Comparison of ENCODE assay signal across 1 cellular context in genomic region chr6:136526196-136526930, GRCh38.
TF ChIP-seq lines count a peak whose summit lies in the region.

No MANE protein-coding gene starts in this region.

TF ChIP-seq in K562, 482 proteins besides CTCF, POLR2A, EP300 and RAD21 (continued from another document and continues in another):
- TF ChIP-seq XRCC3 (IDR thresholded peaks at IDR 0.05), result no peak
- TF ChIP-seq ZNF408 (CRISPR knock-in tag; IDR thresholded peaks at IDR 0.05; ENCODE audit: low read depth), result no peak
- 0 out of 2 replicates have a peak, but pooled peaks have one; percentile 49 for TF ChIP-seq ATF4 (CRISPR knock-in tag; IDR thresholded peaks at IDR 0.05)
- TF ChIP-seq CHCHD3 (CRISPR knock-in tag; IDR thresholded peaks at IDR 0.05), result no peak
- peak; percentile 40; the same call in 1 of the 2 replicates for TF ChIP-seq ZNF324 (CRISPR knock-in tag; IDR thresholded peaks at IDR 0.05)
- TF ChIP-seq ZBTB40 (IDR thresholded peaks at IDR 0.05), result no peak
- no peak for TF ChIP-seq ZBTB40 (CRISPR knock-in tag; IDR thresholded peaks at IDR 0.05)
- TF ChIP-seq PKNOX1 (IDR thresholded peaks at IDR 0.05), result no peak
- TF ChIP-seq UBTF (IDR thresholded peaks at IDR 0.05; ENCODE audit: borderline replicate concordance in 1 of 2, low read depth in 2 of 2, low read length in 2 of 2), result peak in 1 of 2 experiments; percentile 36; a peak in 1 of 4 replicates
- TF ChIP-seq EHMT2 (IDR thresholded peaks at IDR 0.05), result no peak
- TF ChIP-seq ZFP36 (IDR thresholded peaks at IDR 0.05; ENCODE audit: low read depth, low read length, partially characterized antibody), result no peak
- TF ChIP-seq RNF2 (IDR thresholded peaks at IDR 0.05), result no peak
- no peak for TF ChIP-seq TRIM28 (IDR thresholded peaks at IDR 0.05)
- no peak for TF ChIP-seq PHF21A (IDR thresholded peaks at IDR 0.05; ENCODE audit: borderline replicate concordance, low read depth)
- no peak for TF ChIP-seq U2AF1 (optimal IDR thresholded peaks at IDR 0.05; ENCODE audit: low read depth, low read length)
- 0 out of 2 replicates have a peak, but pooled peaks have one; percentile 11 for TF ChIP-seq SMAD3 (CRISPR knock-in tag; conservative IDR thresholded peaks at IDR 0.05)
- TF ChIP-seq ATF1 (CRISPR knock-in tag; IDR thresholded peaks at IDR 0.05), result no peak
- TF ChIP-seq ATF1 (tag; IDR thresholded peaks at IDR 0.05), result no peak
- TF ChIP-seq TOE1 (IDR thresholded peaks at IDR 0.05; ENCODE audit: borderline replicate concordance), result no peak
- TF ChIP-seq TOE1 (CRISPR knock-in tag; IDR thresholded peaks at IDR 0.05; ENCODE audit: borderline replicate concordance, low read depth), result no peak
- TF ChIP-seq CCAR2 (IDR thresholded peaks at IDR 0.05; ENCODE audit: low read depth, low read length), result no peak
- no peak for TF ChIP-seq SP2 (IDR thresholded peaks at IDR 0.05; ENCODE audit: extremely low read depth, low read depth, low read length, poor library complexity, severe bottlenecking)
- no peak for TF ChIP-seq NR4A1 (CRISPR knock-in tag; IDR thresholded peaks at IDR 0.05)
- no peak for TF ChIP-seq NR4A1 (tag; IDR thresholded peaks at IDR 0.05)
- TF ChIP-seq TFAP4 (CRISPR knock-in tag; IDR thresholded peaks at IDR 0.05; ENCODE audit: borderline replicate concordance), result peak; percentile 79
- TF ChIP-seq SNIP1 (IDR thresholded peaks at IDR 0.05; ENCODE audit: low read depth), result no peak
- no peak for TF ChIP-seq ZNF444 (CRISPR knock-in tag; IDR thresholded peaks at IDR 0.05)
- TF ChIP-seq ZBED1 (IDR thresholded peaks at IDR 0.05), result no peak
- peak; percentile 54; the same call in 1 of the 2 replicates for TF ChIP-seq CEBPB (tag; IDR thresholded peaks at IDR 0.05)
- TF ChIP-seq MEF2D (tag; conservative IDR thresholded peaks at IDR 0.05; ENCODE audit: low read depth), result no peak
- no peak for TF ChIP-seq ZNF280A (IDR thresholded peaks at IDR 0.05; ENCODE audit: low read depth, partially characterized antibody)
- 0 out of 2 replicates have a peak, but pooled peaks have one; percentile 79 for TF ChIP-seq RREB1 (CRISPR knock-in tag; IDR thresholded peaks at IDR 0.05)
- TF ChIP-seq POLR3G (IDR thresholded peaks at IDR 0.05; ENCODE audit: extremely low read depth, insufficient read length, insufficient replicate concordance), result no peak
- TF ChIP-seq ETV1 (tag; conservative IDR thresholded peaks at IDR 0.05; ENCODE audit: low read depth), result 0 out of 2 replicates have a peak, but pooled peaks have one; percentile 7
- TF ChIP-seq E2F4 (CRISPR knock-in tag; IDR thresholded peaks at IDR 0.05; ENCODE audit: low read depth), result no peak
- no peak for TF ChIP-seq RBFOX2 (IDR thresholded peaks at IDR 0.05; ENCODE audit: low read depth, low read length)
- no peak for TF ChIP-seq TCF7 (IDR thresholded peaks at IDR 0.05; ENCODE audit: borderline replicate concordance)
